In the genomic region with DNA sequence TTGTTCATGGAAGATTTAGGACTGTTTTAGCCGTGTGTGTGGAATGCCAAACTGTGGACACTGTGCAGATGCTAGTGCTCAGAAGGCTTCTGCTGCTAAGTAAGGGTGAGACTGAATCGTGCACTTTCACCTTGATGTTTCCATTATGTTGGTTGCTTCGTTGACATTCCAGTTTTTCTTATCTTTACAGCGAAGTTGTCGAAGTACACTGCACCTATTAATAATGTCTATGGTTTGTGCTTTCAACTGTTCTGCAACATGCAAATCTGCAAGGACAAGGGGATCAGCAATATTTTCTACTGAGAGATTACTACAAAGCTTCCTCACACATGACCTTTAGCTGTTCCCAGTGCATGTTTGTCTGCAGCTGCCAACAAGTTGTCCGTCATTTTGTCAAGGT, we compare ENCODE assay signal across 1 cellular context.
A peak's percentile ranks its signal among the peaks of the same experiment; 100 is the strongest.
TF ChIP-seq lines count a peak whose summit lies in the region.

No MANE protein-coding gene starts in this region.

TF ChIP-seq in HepG2, 621 proteins besides CTCF, POLR2A, EP300 and RAD21 (continued from another document and continues in another):
- TF ChIP-seq, protein P1, sequence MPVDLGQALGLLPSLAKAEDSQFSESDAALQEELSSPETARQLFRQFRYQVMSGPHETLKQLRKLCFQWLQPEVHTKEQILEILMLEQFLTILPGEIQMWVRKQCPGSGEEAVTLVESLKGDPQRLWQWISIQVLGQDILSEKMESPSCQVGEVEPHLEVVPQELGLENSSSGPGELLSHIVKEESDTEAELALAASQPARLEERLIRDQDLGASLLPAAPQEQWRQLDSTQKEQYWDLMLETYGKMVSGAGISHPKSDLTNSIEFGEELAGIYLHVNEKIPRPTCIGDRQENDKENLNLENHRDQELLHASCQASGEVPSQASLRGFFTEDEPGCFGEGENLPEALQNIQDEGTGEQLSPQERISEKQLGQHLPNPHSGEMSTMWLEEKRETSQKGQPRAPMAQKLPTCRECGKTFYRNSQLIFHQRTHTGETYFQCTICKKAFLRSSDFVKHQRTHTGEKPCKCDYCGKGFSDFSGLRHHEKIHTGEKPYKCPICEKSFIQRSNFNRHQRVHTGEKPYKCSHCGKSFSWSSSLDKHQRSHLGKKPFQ (CRISPR knock-in tag; IDR thresholded peaks at IDR 0.05; ENCODE audit: insufficient replicate concordance): no peak
- peak; percentile 23; the same call in 1 of the 2 replicates for TF ChIP-seq SOX13 (IDR thresholded peaks at IDR 0.05)
- TF ChIP-seq SOX13 (CRISPR knock-in tag; conservative IDR thresholded peaks at IDR 0.05 in 1 of 2, IDR thresholded peaks at IDR 0.05 in 1 of 2): peak in 1 of 2 experiments; percentile 77; a peak in 2 of 4 replicates
- TF ChIP-seq MIXL1 (CRISPR knock-in tag; IDR thresholded peaks at IDR 0.05): peak; percentile 36; the same call in 1 of the 2 replicates
- no peak for TF ChIP-seq ZFP91 (CRISPR knock-in tag; IDR thresholded peaks at IDR 0.05; ENCODE audit: borderline replicate concordance)
- peak; percentile 42; the same call in 1 of the 2 replicates for TF ChIP-seq RARA (CRISPR knock-in tag; IDR thresholded peaks at IDR 0.05)
- no peak for TF ChIP-seq PAX8 (CRISPR knock-in tag; IDR thresholded peaks at IDR 0.05; ENCODE audit: borderline replicate concordance)
- TF ChIP-seq GATAD2A (CRISPR knock-in tag; IDR thresholded peaks at IDR 0.05): peak; percentile 34; the same call in 1 of the 2 replicates
- no peak for TF ChIP-seq ZNF367 (CRISPR knock-in tag; IDR thresholded peaks at IDR 0.05; ENCODE audit: borderline replicate concordance)
- TF ChIP-seq ZNF850 (CRISPR knock-in tag; conservative IDR thresholded peaks at IDR 0.05): no peak
- TF ChIP-seq ZNF75D (CRISPR knock-in tag; IDR thresholded peaks at IDR 0.05; ENCODE audit: borderline replicate concordance): no peak
- no peak for TF ChIP-seq HNRNPL (IDR thresholded peaks at IDR 0.05; ENCODE audit: low read depth, low read length)
- TF ChIP-seq, protein P2, sequence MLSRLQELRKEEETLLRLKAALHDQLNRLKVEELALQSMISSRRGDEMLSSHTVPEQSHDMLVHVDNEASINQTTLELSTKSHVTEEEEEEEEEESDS (CRISPR knock-in tag; IDR thresholded peaks at IDR 0.05; ENCODE audit: borderline replicate concordance): 0 out of 2 replicates have a peak, but pooled peaks have one; percentile 52
- no peak for TF ChIP-seq ZUFSP (CRISPR knock-in tag; IDR thresholded peaks at IDR 0.05; ENCODE audit: borderline replicate concordance)
- 0 out of 2 replicates have a peak, but pooled peaks have one; percentile 25 for TF ChIP-seq RXRB (CRISPR knock-in tag; IDR thresholded peaks at IDR 0.05; ENCODE audit: borderline replicate concordance)
- TF ChIP-seq, protein P3, sequence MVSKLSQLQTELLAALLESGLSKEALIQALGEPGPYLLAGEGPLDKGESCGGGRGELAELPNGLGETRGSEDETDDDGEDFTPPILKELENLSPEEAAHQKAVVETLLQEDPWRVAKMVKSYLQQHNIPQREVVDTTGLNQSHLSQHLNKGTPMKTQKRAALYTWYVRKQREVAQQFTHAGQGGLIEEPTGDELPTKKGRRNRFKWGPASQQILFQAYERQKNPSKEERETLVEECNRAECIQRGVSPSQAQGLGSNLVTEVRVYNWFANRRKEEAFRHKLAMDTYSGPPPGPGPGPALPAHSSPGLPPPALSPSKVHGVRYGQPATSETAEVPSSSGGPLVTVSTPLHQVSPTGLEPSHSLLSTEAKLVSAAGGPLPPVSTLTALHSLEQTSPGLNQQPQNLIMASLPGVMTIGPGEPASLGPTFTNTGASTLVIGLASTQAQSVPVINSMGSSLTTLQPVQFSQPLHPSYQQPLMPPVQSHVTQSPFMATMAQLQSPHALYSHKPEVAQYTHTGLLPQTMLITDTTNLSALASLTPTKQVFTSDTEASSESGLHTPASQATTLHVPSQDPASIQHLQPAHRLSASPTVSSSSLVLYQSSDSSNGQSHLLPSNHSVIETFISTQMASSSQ (IDR thresholded peaks at IDR 0.05; ENCODE audit: low read depth): no peak
- TF ChIP-seq, protein P3 (CRISPR knock-in tag; IDR thresholded peaks at IDR 0.05; ENCODE audit: borderline replicate concordance): peak; percentile 63; the same call in 1 of the 2 replicates
- TF ChIP-seq NFKBIZ (CRISPR knock-in tag; IDR thresholded peaks at IDR 0.05): no peak
- TF ChIP-seq GATA4 (IDR thresholded peaks at IDR 0.05; ENCODE audit: borderline replicate concordance, low read depth): 0 out of 2 replicates have a peak, but pooled peaks have one; percentile 36
- TF ChIP-seq, protein P4, sequence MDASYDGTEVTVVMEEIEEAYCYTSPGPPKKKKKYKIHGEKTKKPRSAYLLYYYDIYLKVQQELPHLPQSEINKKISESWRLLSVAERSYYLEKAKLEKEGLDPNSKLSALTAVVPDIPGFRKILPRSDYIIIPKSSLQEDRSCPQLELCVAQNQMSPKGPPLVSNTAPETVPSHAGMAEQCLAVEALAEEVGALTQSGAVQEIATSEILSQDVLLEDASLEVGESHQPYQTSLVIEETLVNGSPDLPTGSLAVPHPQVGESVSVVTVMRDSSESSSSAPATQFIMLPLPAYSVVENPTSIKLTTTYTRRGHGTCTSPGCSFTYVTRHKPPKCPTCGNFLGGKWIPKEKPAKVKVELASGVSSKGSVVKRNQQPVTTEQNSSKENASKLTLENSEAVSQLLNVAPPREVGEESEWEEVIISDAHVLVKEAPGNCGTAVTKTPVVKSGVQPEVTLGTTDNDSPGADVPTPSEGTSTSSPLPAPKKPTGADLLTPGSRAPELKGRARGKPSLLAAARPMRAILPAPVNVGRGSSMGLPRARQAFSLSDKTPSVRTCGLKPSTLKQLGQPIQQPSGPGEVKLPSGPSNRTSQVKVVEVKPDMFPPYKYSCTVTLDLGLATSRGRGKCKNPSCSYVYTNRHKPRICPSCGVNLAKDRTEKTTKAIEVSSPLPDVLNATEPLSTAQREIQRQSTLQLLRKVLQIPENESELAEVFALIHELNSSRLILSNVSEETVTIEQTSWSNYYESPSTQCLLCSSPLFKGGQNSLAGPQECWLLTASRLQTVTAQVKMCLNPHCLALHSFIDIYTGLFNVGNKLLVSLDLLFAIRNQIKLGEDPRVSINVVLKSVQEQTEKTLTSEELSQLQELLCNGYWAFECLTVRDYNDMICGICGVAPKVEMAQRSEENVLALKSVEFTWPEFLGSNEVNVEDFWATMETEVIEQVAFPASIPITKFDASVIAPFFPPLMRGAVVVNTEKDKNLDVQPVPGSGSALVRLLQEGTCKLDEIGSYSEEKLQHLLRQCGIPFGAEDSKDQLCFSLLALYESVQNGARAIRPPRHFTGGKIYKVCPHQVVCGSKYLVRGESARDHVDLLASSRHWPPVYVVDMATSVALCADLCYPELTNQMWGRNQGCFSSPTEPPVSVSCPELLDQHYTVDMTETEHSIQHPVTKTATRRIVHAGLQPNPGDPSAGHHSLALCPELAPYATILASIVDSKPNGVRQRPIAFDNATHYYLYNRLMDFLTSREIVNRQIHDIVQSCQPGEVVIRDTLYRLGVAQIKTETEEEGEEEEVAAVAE (CRISPR knock-in tag; IDR thresholded peaks at IDR 0.05; ENCODE audit: borderline replicate concordance): no peak
- TF ChIP-seq REST (IDR thresholded peaks at IDR 0.05; ENCODE audit: borderline replicate concordance in 1 of 2, low read depth in 1 of 2, low read length in 2 of 2): no peak
- TF ChIP-seq MED13 (CRISPR knock-in tag; IDR thresholded peaks at IDR 0.05): 0 out of 2 replicates have a peak, but pooled peaks have one; percentile 41
- TF ChIP-seq SALL2 (CRISPR knock-in tag; IDR thresholded peaks at IDR 0.05): no peak
- peak; percentile 99 for TF ChIP-seq ZFP90 (CRISPR knock-in tag; IDR thresholded peaks at IDR 0.05; ENCODE audit: borderline replicate concordance)
- no peak; the same call in 1 of the 2 replicates for TF ChIP-seq ZNF331 (CRISPR knock-in tag; IDR thresholded peaks at IDR 0.05)
- no peak for TF ChIP-seq ZNF160 (CRISPR knock-in tag; IDR thresholded peaks at IDR 0.05)
- no peak; the same call in 1 of the 2 replicates for TF ChIP-seq RXRA (CRISPR knock-in tag; IDR thresholded peaks at IDR 0.05)
- peak; percentile 29; the same call in 1 of the 2 replicates for TF ChIP-seq AHDC1 (CRISPR knock-in tag; IDR thresholded peaks at IDR 0.05; ENCODE audit: borderline replicate concordance)
